8 cellular contexts compared by ENCODE assay signal in genomic region chr3:143081844-143082778, GRCh38. TPM values are rescaled to one million over a fixed set of nuclear protein-coding genes. Genes with fewer than 3 reads are reported as not detected.
DNase-seq lines count a peak whose midpoint lies in the region; ATAC-seq lines count a peak whose summit lies in the region.

No MANE protein-coding gene starts in this region.

- H3K9me3 ChIP-seq in MG63 = peaks cover 4% of the 10 kb centered on the region; the same call in 1 of the 2 replicates

- H3K36me3 ChIP-seq in MG63 = no peaks in the 10 kb centered on the region

- DNase-seq in SIG-M5 treated with dmso at 0.1 percent for 504 hours (lab: John Stamatoyannopoulos, UW; ENCODE audit: unreplicated experiment) = peak; percentile 74
- no peak for DNase-seq in SIG-M5 (lab: John Stamatoyannopoulos, UW)
- DNase-seq in Kasumi-1 (lab: John Stamatoyannopoulos, UW) = peak; percentile 29 to 30
- DNase-seq in natural killer cell treated with Interleukin-12 subunit alpha and Interleukin-12 subunit beta and Interleukin-15 and Interleukin-18, amount 100 ng/mL, for 72 hours (ENCODE audit: low spot score) = no peak
- no peak for DNase-seq in HT-29 (ENCODE audit: low spot score)
- DNase-seq in NCI-H1436 treated with DMSO at 0.1 percent for 48 hours (lab: John Stamatoyannopoulos, UW) = no peak
- DNase-seq in MG63 = no peak

- peaks cover 0 to 2% of the 10 kb centered on the region in 2 donors for H3K27me3 Mint-ChIP-seq in natural killer cell treated with Interleukin-12 subunit alpha and Interleukin-12 subunit beta and Interleukin-15 and Interleukin-18, amount 100 ng/mL, for 72 hours

- H3K4me3 ChIP-seq in MG63 = no peak overlapping the region

- ATAC-seq in GM21825 (IDR thresholded peaks at IDR 0.05; ENCODE audit: unreplicated experiment) = peak; percentile 82
- ATAC-seq in natural killer cell treated with Interleukin-12 subunit alpha and Interleukin-12 subunit beta and Interleukin-15 and Interleukin-18, amount 100 ng/mL, for 72 hours = peak in 1 of 2 donors; percentile 61

- no peaks in the 10 kb centered on the region for H3K9me3 Mint-ChIP-seq in natural killer cell treated with Interleukin-12 subunit alpha and Interleukin-12 subunit beta and Interleukin-15 and Interleukin-18, amount 100 ng/mL, for 72 hours

- H3K4me1 Mint-ChIP-seq in natural killer cell treated with Interleukin-12 subunit alpha and Interleukin-12 subunit beta and Interleukin-15 and Interleukin-18, amount 100 ng/mL, for 72 hours (ENCODE audit: low read depth in 2 of 2) = peaks cover 6 to 16% of the 10 kb centered on the region in 2 donors

- peak overlapping the region; percentile 42 to 51 for H3K27ac Mint-ChIP-seq in natural killer cell treated with Interleukin-12 subunit alpha and Interleukin-12 subunit beta and Interleukin-15 and Interleukin-18, amount 100 ng/mL, for 72 hours

- H3K27me3 ChIP-seq in MG63 = no peaks in the 10 kb centered on the region

- peak overlapping the region; percentile 50 for H3K4me3 Mint-ChIP-seq in natural killer cell treated with Interleukin-12 subunit alpha and Interleukin-12 subunit beta and Interleukin-15 and Interleukin-18, amount 100 ng/mL, for 72 hours

- H3K36me3 Mint-ChIP-seq in natural killer cell treated with Interleukin-12 subunit alpha and Interleukin-12 subunit beta and Interleukin-15 and Interleukin-18, amount 100 ng/mL, for 72 hours = no peaks in the 10 kb centered on the region

RNA-seq across cellular contexts. Expression of gene CHST2, which starts 37.5 kb away (rescaled TPM):
- 10 to 100 TPM; 16.3 to 26.9 TPM for total RNA-seq in natural killer cell treated with Interleukin-12 subunit alpha and Interleukin-12 subunit beta and Interleukin-15 and Interleukin-18, amount 100 ng/mL, for 72 hours
- not detected in 2 replicates for total RNA-seq in HT-29 (2014; rRNA removed; shearing (Covaris generic))
- 0.20 and 0.36 TPM in 2 replicates for total RNA-seq in MG63 (2014; rRNA removed; shearing (Covaris generic); ENCODE audit: low replicate concordance)

Comparison
In these comparisons a context has a peak if more than half of its experiments do, and no peak if none do; other contexts are left out.
1. DNase-seq: peak in SIG-M5 treated with dmso at 0.1 percent for 504 hours (single experiment) and Kasumi-1 (2 of 2); none in SIG-M5 (single experiment), natural killer cell treated with Interleukin-12 subunit alpha and Interleukin-12 subunit beta and Interleukin-15 and Interleukin-18, amount 100 ng/mL, for 72 hours (single experiment), HT-29 (single experiment), NCI-H1436 treated with DMSO at 0.1 percent for 48 hours (single experiment) and MG63 (single experiment).
2. RNA of gene CHST2, which starts 37.5 kb away (total RNA-seq): 16.3 to 26.9 TPM in natural killer cell treated with Interleukin-12 subunit alpha and Interleukin-12 subunit beta and Interleukin-15 and Interleukin-18, amount 100 ng/mL, for 72 hours; 0.20 to 0.36 TPM in MG63 and not detected in HT-29; every median in the first group is over 10 times any median in the second.